Comparison of ENCODE assay signal across 1 cellular context in genomic region chr11:65961267-65962135, GRCh38.
TF ChIP-seq lines count a peak whose summit lies in the region.

Gene SART1 (plus strand): TSS chr11:65961734. CDS start chr11:65961781, 47 bp downstream.

TF ChIP-seq in K562, 482 proteins besides CTCF, POLR2A, EP300 and RAD21 (continued from another document and continues in another):
- TF ChIP-seq IRF9 (tag; IDR thresholded peaks at IDR 0.05) (no peak), ZNF644 (tag; IDR thresholded peaks at IDR 0.05; ENCODE audit: low read depth) (no peak), PHF21A (IDR thresholded peaks at IDR 0.05; ENCODE audit: borderline replicate concordance, low read depth) (no peak), ARID3A (IDR thresholded peaks at IDR 0.05; ENCODE audit: borderline replicate concordance, low read depth, low read length) (no peak), SMAD2 (IDR thresholded peaks at IDR 0.05; ENCODE audit: low read depth, low read length) (no peak), MTA1 (IDR thresholded peaks at IDR 0.05; ENCODE audit: borderline replicate concordance) (no peak), TCF7 (IDR thresholded peaks at IDR 0.05; ENCODE audit: borderline replicate concordance) (no peak; the same call in 1 of the 2 replicates), STAG1 (CRISPR knock-in tag; IDR thresholded peaks at IDR 0.05; ENCODE audit: borderline replicate concordance) (no peak), PPARD (CRISPR knock-in tag; IDR thresholded peaks at IDR 0.05) (no peak), EZH2 (IDR thresholded peaks at IDR 0.05; ENCODE audit: borderline replicate concordance, low read depth, low read length) (no peak), ZNF124 (CRISPR knock-in tag; IDR thresholded peaks at IDR 0.05) (no peak), NFRKB (IDR thresholded peaks at IDR 0.05; ENCODE audit: low read depth) (peak; percentile 53), SMC3 (conservative IDR thresholded peaks at IDR 0.05; ENCODE audit: insufficient read depth, low read depth, low read length) (no peak), TRIM28 (IDR thresholded peaks at IDR 0.05) (no peak), ZKSCAN3 (CRISPR knock-in tag; IDR thresholded peaks at IDR 0.05) (no peak), ZNF354B (CRISPR knock-in tag; IDR thresholded peaks at IDR 0.05) (0 out of 2 replicates have a peak, but pooled peaks have one; percentile 11), HLTF (IDR thresholded peaks at IDR 0.05) (peak; percentile 61; the same call in 1 of the 2 replicates), NFXL1 (CRISPR knock-in tag; IDR thresholded peaks at IDR 0.05) (no peak), NCOA6 (IDR thresholded peaks at IDR 0.05) (no peak), ZBED1 (IDR thresholded peaks at IDR 0.05) (no peak), ZBTB7A (IDR thresholded peaks at IDR 0.05; ENCODE audit: borderline replicate concordance, control insufficient read depth, low read depth, low read length) (peak; percentile 57; the same call in 1 of the 2 replicates), FUS (optimal IDR thresholded peaks at IDR 0.05; ENCODE audit: low read depth, low read length) (peak; percentile 53), JUNB (CRISPR knock-in tag; conservative IDR thresholded peaks at IDR 0.05) (0 out of 2 replicates have a peak, but pooled peaks have one; percentile 17), PML (IDR thresholded peaks at IDR 0.05; ENCODE audit: low read length) (peak; percentile 78), HOXB6 (CRISPR knock-in tag; IDR thresholded peaks at IDR 0.05; ENCODE audit: borderline replicate concordance) (no peak), ID3 (CRISPR knock-in tag; IDR thresholded peaks at IDR 0.05) (no peak), ID3 (tag; IDR thresholded peaks at IDR 0.05) (no peak; the same call in 1 of the 2 replicates), ZNF143 (CRISPR knock-in tag; IDR thresholded peaks at IDR 0.05) (peak; percentile 89), BHLHE40 (IDR thresholded peaks at IDR 0.05; ENCODE audit: low read length) (no peak; the same call in 1 of the 2 replicates), ARID2 (IDR thresholded peaks at IDR 0.05) (no peak), FOXJ3 (CRISPR knock-in tag; IDR thresholded peaks at IDR 0.05) (no peak), DLX4 (CRISPR knock-in tag; IDR thresholded peaks at IDR 0.05) (no peak), TAF15 (IDR thresholded peaks at IDR 0.05; ENCODE audit: low read depth, low read length) (no peak), DACH1 (IDR thresholded peaks at IDR 0.05; ENCODE audit: partially characterized antibody) (no peak), RB1 (IDR thresholded peaks at IDR 0.05; ENCODE audit: low read depth) (peak; percentile 73; the same call in 1 of the 2 replicates), HSF4 (CRISPR knock-in tag; IDR thresholded peaks at IDR 0.05; ENCODE audit: borderline replicate concordance) (no peak), IRF2 (CRISPR knock-in tag; IDR thresholded peaks at IDR 0.05) (no peak), BRF2 (IDR thresholded peaks at IDR 0.05; ENCODE audit: borderline replicate concordance, insufficient read depth, insufficient read length) (no peak), PHTF2 (CRISPR knock-in tag; IDR thresholded peaks at IDR 0.05) (no peak), TOE1 (IDR thresholded peaks at IDR 0.05; ENCODE audit: borderline replicate concordance) (no peak), TOE1 (CRISPR knock-in tag; IDR thresholded peaks at IDR 0.05; ENCODE audit: borderline replicate concordance, low read depth) (no peak), SMAD1 (IDR thresholded peaks at IDR 0.05; ENCODE audit: low read depth, low read length, partially characterized antibody) (peak; percentile 14), POLR2H (tag; IDR thresholded peaks at IDR 0.05; ENCODE audit: low read depth) (peak; percentile 93), ZNF274 (IDR thresholded peaks at IDR 0.05; ENCODE audit: borderline replicate concordance, low read depth, low read length) (no peak), MCM5 (IDR thresholded peaks at IDR 0.05; ENCODE audit: low read depth) (no peak), MEF2A (IDR thresholded peaks at IDR 0.05; ENCODE audit: control insufficient read depth, low read depth, low read length) (no peak), HDAC2 (IDR thresholded peaks at IDR 0.05) (peak; percentile 20; the same call in 1 of the 2 replicates), ZNF717 (CRISPR knock-in tag; IDR thresholded peaks at IDR 0.05) (no peak), PTRF (tag; IDR thresholded peaks at IDR 0.05) (no peak), ZNF41 (CRISPR knock-in tag; conservative IDR thresholded peaks at IDR 0.05) (no peak), PHB (CRISPR knock-in tag; IDR thresholded peaks at IDR 0.05) (no peak), ZNF561 (CRISPR knock-in tag; conservative IDR thresholded peaks at IDR 0.05) (no peak)
- TF ChIP-seq, protein P1, sequence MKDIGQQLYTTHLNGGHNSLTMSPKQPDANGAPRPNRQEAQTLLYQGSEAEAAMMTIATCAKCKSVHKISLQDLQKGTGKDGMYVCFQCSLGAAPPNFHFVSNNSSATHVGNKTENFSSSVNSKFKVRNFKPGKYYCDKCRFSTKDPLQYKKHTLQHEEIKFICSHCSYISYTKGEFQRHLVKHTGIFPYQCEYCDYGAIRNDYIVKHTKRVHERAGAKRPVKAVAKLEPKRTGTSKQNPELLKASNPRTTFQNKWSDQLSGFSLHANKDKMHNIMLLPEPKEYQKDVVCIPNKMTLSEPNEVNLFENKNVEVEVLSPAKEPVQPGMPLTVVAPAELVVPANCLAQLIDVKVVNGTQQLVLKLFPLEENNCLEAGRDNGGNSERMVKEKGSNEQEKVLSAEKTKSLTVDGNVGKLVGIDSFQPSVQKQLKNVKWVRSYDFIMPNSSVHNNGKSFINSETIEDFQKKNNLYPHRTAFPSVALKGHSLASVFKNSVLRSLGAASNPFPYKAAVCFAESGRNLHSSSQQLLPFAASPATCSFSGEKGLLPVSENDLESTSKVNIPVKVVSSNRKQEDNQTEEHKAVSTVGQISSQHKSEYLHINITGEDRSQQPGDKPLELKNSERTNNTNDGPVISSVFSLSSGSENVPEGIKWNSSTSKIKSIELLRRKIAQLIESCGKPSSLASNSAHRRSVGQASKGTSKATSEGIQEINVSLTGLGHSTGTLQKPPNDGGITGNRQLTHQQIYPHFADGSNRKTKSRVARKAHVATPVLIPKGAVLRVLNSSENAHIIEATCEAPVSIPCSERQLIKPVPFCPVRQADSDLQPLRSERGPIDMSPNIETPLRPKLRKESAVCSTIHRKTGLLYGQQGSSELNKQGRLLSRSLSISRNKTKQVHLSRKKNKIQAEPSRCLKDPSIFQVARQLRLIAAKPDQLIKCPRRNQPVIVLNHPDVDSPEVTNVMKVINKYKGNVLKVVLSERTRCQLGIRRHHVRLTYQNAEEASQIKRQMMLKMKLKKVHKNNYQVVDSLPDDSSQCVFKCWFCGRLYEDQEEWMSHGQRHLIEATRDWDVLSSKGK (CRISPR knock-in tag; IDR thresholded peaks at IDR 0.05) = no peak
- TF ChIP-seq, protein P2, sequence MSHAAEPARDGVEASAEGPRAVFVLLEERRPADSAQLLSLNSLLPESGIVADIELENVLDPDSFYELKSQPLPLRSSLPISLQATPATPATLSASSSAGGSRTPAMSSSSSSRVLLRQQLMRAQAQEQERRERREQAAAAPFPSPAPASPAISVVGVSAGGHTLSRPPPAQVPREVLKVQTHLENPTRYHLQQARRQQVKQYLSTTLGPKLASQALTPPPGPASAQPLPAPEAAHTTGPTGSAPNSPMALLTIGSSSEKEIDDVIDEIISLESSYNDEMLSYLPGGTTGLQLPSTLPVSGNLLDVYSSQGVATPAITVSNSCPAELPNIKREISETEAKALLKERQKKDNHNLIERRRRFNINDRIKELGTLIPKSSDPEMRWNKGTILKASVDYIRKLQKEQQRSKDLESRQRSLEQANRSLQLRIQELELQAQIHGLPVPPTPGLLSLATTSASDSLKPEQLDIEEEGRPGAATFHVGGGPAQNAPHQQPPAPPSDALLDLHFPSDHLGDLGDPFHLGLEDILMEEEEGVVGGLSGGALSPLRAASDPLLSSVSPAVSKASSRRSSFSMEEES (CRISPR knock-in tag; IDR thresholded peaks at IDR 0.05) = no peak
- TF ChIP-seq, protein P3, sequence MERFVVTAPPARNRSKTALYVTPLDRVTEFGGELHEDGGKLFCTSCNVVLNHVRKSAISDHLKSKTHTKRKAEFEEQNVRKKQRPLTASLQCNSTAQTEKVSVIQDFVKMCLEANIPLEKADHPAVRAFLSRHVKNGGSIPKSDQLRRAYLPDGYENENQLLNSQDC (CRISPR knock-in tag; IDR thresholded peaks at IDR 0.05) = no peak
- TF ChIP-seq, protein P4, sequence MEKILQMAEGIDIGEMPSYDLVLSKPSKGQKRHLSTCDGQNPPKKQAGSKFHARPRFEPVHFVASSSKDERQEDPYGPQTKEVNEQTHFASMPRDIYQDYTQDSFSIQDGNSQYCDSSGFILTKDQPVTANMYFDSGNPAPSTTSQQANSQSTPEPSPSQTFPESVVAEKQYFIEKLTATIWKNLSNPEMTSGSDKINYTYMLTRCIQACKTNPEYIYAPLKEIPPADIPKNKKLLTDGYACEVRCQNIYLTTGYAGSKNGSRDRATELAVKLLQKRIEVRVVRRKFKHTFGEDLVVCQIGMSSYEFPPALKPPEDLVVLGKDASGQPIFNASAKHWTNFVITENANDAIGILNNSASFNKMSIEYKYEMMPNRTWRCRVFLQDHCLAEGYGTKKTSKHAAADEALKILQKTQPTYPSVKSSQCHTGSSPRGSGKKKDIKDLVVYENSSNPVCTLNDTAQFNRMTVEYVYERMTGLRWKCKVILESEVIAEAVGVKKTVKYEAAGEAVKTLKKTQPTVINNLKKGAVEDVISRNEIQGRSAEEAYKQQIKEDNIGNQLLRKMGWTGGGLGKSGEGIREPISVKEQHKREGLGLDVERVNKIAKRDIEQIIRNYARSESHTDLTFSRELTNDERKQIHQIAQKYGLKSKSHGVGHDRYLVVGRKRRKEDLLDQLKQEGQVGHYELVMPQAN (IDR thresholded peaks at IDR 0.05; ENCODE audit: borderline replicate concordance) = peak; percentile 68; the same call in 1 of the 2 replicates
